25 cellular contexts compared by ENCODE assay signal in genomic region chr5:107329850-107330249, GRCh38.
DNase-seq lines count a peak whose midpoint lies in the region; ATAC-seq and TF ChIP-seq lines count a peak whose summit lies in the region.
"Had no signal": no experiment of that assay in that cellular context is flagged by ENCODE, and none has a peak within 500 bp of the region (broad histone marks: within the 10 kb centered on the region; RNA-seq: fewer than 3 reads in every experiment).

No MANE protein-coding gene starts in this region.

- no peaks in the 10 kb centered on the region for H3K36me3 ChIP-seq in neural progenitor cell
- H3K36me3 ChIP-seq: left lung, upper lobe of left lung had no signal

- H3F3A ChIP-seq in neural progenitor cell (ENCODE audit: low read depth) = no peaks in the 10 kb centered on the region

- no peak overlapping the region for H3K9ac ChIP-seq in neural progenitor cell

- POLR2A ChIA-PET in activated CD8-positive, alpha-beta T cell treated with anti-CD3 and anti-CD28 coated beads, Interleukin-2, amount 10 ng/mL, durations not matched to agents 7 days and 5 days (lab: Charles Lee) = no interaction called here

- H2AFZ ChIP-seq in neural progenitor cell (replicated peaks) = no peak overlapping the region

- CTCF ChIA-PET in activated CD8-positive, alpha-beta T cell treated with anti-CD3 and anti-CD28 coated beads, Interleukin-2, amount 10 ng/mL, durations not matched to agents 7 days and 5 days (lab: Charles Lee) = no interaction called here

- H3K4me3 Mint-ChIP-seq in neural progenitor cell = no peak overlapping the region
- no peak overlapping the region for H3K4me3 Mint-ChIP-seq in activated CD8-positive, alpha-beta T cell treated with anti-CD3 and anti-CD28 coated beads, Interleukin-2, amount 10 ng/mL, durations not matched to agents 7 days and 5 days
- H3K4me3 Mint-ChIP-seq: activated naive CD8-positive, alpha-beta T cell treated with anti-CD3 and anti-CD28 coated beads, Interleukin-2, amount 10 ng/mL, durations not matched to agents 7 days and 5 days; activated T-helper 1 cell treated with anti-CD3 and anti-CD28 coated beads, Interleukin-12 subunit alpha, Interleukin-12 subunit beta, Interleukin-2, Interleukin-4 antibody, amounts not matched to agents 30 ng/mL and 10 ng/mL and 1 ng/mL, durations not matched to agents 14 hours and 24 hours and 36 hours; B cell; brain; nephron progenitor cell had no signal

- peak; percentile 13 for DNase-seq in GM12865 (ENCODE audit: low read depth)
- DNase-seq in neural progenitor cell (ENCODE audit: low spot score) = no peak
- no peak for DNase-seq in SW480 (ENCODE audit: low spot score)
- no peak for DNase-seq in activated CD8-positive, alpha-beta T cell treated with anti-CD3 and anti-CD28 coated beads, Interleukin-2, amount 10 ng/mL, durations not matched to agents 7 days and 5 days
- DNase-seq in NCI-H526 (lab: John Stamatoyannopoulos, UW) = no peak
- DNase-seq: 8988T; activated naive CD8-positive, alpha-beta T cell treated with anti-CD3 and anti-CD28 coated beads, Interleukin-2, amount 10 ng/mL, durations not matched to agents 7 days and 5 days; COR-L47; DND-41; H7; head of caudate nucleus; left lung; midbrain; MM.1S; NCI-H187; NCI-H446; nephron progenitor cell; stimulated activated naive CD4-positive, alpha-beta T cell treated with Interleukin-2 at 50 U/mL for 16 hours; upper lobe of left lung had no signal

- H3K4me1 ChIP-seq in neural progenitor cell = no peaks in the 10 kb centered on the region
- H3K4me1 ChIP-seq: left lung, upper lobe of left lung had no signal

- H3K27ac Mint-ChIP-seq in neural progenitor cell = no peak overlapping the region
- no peak overlapping the region for H3K27ac Mint-ChIP-seq in activated CD8-positive, alpha-beta T cell treated with anti-CD3 and anti-CD28 coated beads, Interleukin-2, amount 10 ng/mL, durations not matched to agents 7 days and 5 days
- H3K27ac Mint-ChIP-seq: activated naive CD8-positive, alpha-beta T cell treated with anti-CD3 and anti-CD28 coated beads, Interleukin-2, amount 10 ng/mL, durations not matched to agents 7 days and 5 days; activated T-helper 1 cell treated with anti-CD3 and anti-CD28 coated beads, Interleukin-12 subunit alpha, Interleukin-12 subunit beta, Interleukin-2, Interleukin-4 antibody, amounts not matched to agents 30 ng/mL and 10 ng/mL and 1 ng/mL, durations not matched to agents 14 hours and 24 hours and 36 hours; B cell; brain; nephron progenitor cell had no signal

- no peaks in the 10 kb centered on the region for H3K79me2 ChIP-seq in neural progenitor cell (ENCODE audit: low read depth)

- peaks cover 11% of the 10 kb centered on the region for H3K4me1 Mint-ChIP-seq in neural progenitor cell
- no peaks in the 10 kb centered on the region for H3K4me1 Mint-ChIP-seq in activated CD8-positive, alpha-beta T cell treated with anti-CD3 and anti-CD28 coated beads, Interleukin-2, amount 10 ng/mL, durations not matched to agents 7 days and 5 days (ENCODE audit: low read depth)
- H3K4me1 Mint-ChIP-seq: activated naive CD8-positive, alpha-beta T cell treated with anti-CD3 and anti-CD28 coated beads, Interleukin-2, amount 10 ng/mL, durations not matched to agents 7 days and 5 days; B cell; nephron progenitor cell had no signal

- no peaks in the 10 kb centered on the region for H4K20me1 ChIP-seq in neural progenitor cell (ENCODE audit: low read depth)

- no peaks in the 10 kb centered on the region for H3K9me3 Mint-ChIP-seq in neural progenitor cell
- H3K9me3 Mint-ChIP-seq in activated CD8-positive, alpha-beta T cell treated with anti-CD3 and anti-CD28 coated beads, Interleukin-2, amount 10 ng/mL, durations not matched to agents 7 days and 5 days (ENCODE audit: insufficient read depth) = no peaks in the 10 kb centered on the region
- H3K9me3 Mint-ChIP-seq: activated naive CD8-positive, alpha-beta T cell treated with anti-CD3 and anti-CD28 coated beads, Interleukin-2, amount 10 ng/mL, durations not matched to agents 7 days and 5 days; activated T-helper 1 cell treated with anti-CD3 and anti-CD28 coated beads, Interleukin-12 subunit alpha, Interleukin-12 subunit beta, Interleukin-2, Interleukin-4 antibody, amounts not matched to agents 30 ng/mL and 10 ng/mL and 1 ng/mL, durations not matched to agents 14 hours and 24 hours and 36 hours; nephron progenitor cell had no signal

- no peak overlapping the region for H3K4me3 ChIP-seq in GM12865 (ENCODE audit: low read depth, low read length)
- no peak overlapping the region for H3K4me3 ChIP-seq in neural progenitor cell
- H3K4me3 ChIP-seq: left lung, upper lobe of left lung had no signal

- TF ChIP-seq CTCF in GM12865 (IDR thresholded peaks at IDR 0.05; ENCODE audit: insufficient read depth, low read depth, low read length, missing control alignments) = no peak
- no peak for TF ChIP-seq CTCF in neural progenitor cell (IDR thresholded peaks at IDR 0.05)

- ATAC-seq in GM19324 (IDR thresholded peaks at IDR 0.05; ENCODE audit: low FRiP score, unreplicated experiment) (peak; percentile 78), GM21825 (IDR thresholded peaks at IDR 0.05; ENCODE audit: unreplicated experiment) (peak; percentile 81), HG03139 (IDR thresholded peaks at IDR 0.05; ENCODE audit: unreplicated experiment) (peak; percentile 81)
- ATAC-seq in activated CD8-positive, alpha-beta T cell treated with anti-CD3 and anti-CD28 coated beads, Interleukin-2, amount 10 ng/mL, durations not matched to agents 7 days and 5 days = no peak
- ATAC-seq: left lung had no signal

- no peak overlapping the region for H3K4me2 ChIP-seq in neural progenitor cell

- H3K36me3 Mint-ChIP-seq in neural progenitor cell = no peaks in the 10 kb centered on the region
- H3K36me3 Mint-ChIP-seq in activated CD8-positive, alpha-beta T cell treated with anti-CD3 and anti-CD28 coated beads, Interleukin-2, amount 10 ng/mL, durations not matched to agents 7 days and 5 days (ENCODE audit: low read depth) = no peaks in the 10 kb centered on the region
- H3K36me3 Mint-ChIP-seq: activated naive CD8-positive, alpha-beta T cell treated with anti-CD3 and anti-CD28 coated beads, Interleukin-2, amount 10 ng/mL, durations not matched to agents 7 days and 5 days; brain had no signal

- no peak overlapping the region for H3K27ac ChIP-seq in neural progenitor cell
- H3K27ac ChIP-seq: left lung, upper lobe of left lung had no signal

- H3K9me3 ChIP-seq in neural progenitor cell (ENCODE audit: low read depth) = no peaks in the 10 kb centered on the region
- H3K9me3 ChIP-seq: left lung, upper lobe of left lung had no signal

- H3K27me3 ChIP-seq in neural progenitor cell = no peaks in the 10 kb centered on the region
- H3K27me3 ChIP-seq: left lung, upper lobe of left lung had no signal

- H3K27me3 Mint-ChIP-seq in neural progenitor cell (ENCODE audit: insufficient read depth, low read depth) = no peaks in the 10 kb centered on the region
- H3K27me3 Mint-ChIP-seq in activated CD8-positive, alpha-beta T cell treated with anti-CD3 and anti-CD28 coated beads, Interleukin-2, amount 10 ng/mL, durations not matched to agents 7 days and 5 days (ENCODE audit: low read depth) = no peaks in the 10 kb centered on the region
- H3K27me3 Mint-ChIP-seq: activated naive CD8-positive, alpha-beta T cell treated with anti-CD3 and anti-CD28 coated beads, Interleukin-2, amount 10 ng/mL, durations not matched to agents 7 days and 5 days had no signal
